ENCODE assay signal across 7 cellular contexts in genomic region chr20:36773123-36773547, GRCh38. TPM values are rescaled to one million over a fixed set of nuclear protein-coding genes. Genes with fewer than 3 reads are reported as not detected.
A peak's percentile ranks its signal among the peaks of the same experiment; 100 is the strongest.
DNase-seq lines count a peak whose midpoint lies in the region; ATAC-seq and TF ChIP-seq lines count a peak whose summit lies in the region.

No MANE protein-coding gene starts in this region.

- DNase-seq in mesendoderm, result no peak
- no peak for DNase-seq in hepatic stellate cell (ENCODE audit: low spot score)
- no peak for DNase-seq in cerebellum (ENCODE audit: low spot score)

- H3K23ac ChIP-seq in mesendoderm (ENCODE audit: low read length), result peak overlapping the region; percentile 92

- no peaks in the 10 kb centered on the region for H3K36me3 Mint-ChIP-seq in brain

- H2BK5ac ChIP-seq in mesendoderm (ENCODE audit: low read length), result no peak overlapping the region

- H2BK120ac ChIP-seq in mesendoderm (ENCODE audit: low read depth, low read length), result no peak overlapping the region

- H3K4me1 ChIP-seq in HUES48 (ENCODE audit: control insufficient read depth, insufficient read depth, low read length), result peaks cover 6% of the 10 kb centered on the region; the same call in 1 of the 2 replicates
- peaks cover 3% of the 10 kb centered on the region for H3K4me1 ChIP-seq in mesendoderm (ENCODE audit: control insufficient read depth, low read depth, low read length)

- ATAC-seq in GM18909 (IDR thresholded peaks at IDR 0.05; ENCODE audit: poor library complexity, unreplicated experiment) (peak; percentile 3), GM18517 (IDR thresholded peaks at IDR 0.05; ENCODE audit: unreplicated experiment) (no peak)

- H3K4me2 ChIP-seq in mesendoderm (ENCODE audit: low read length), result peak overlapping the region; percentile 77

- H3K79me1 ChIP-seq in mesendoderm (ENCODE audit: low read length), result peaks cover 4% of the 10 kb centered on the region

- H3K4me1 Mint-ChIP-seq in brain, result peaks cover 56% of the 10 kb centered on the region

- peak overlapping the region; percentile 93 for H3K56ac ChIP-seq in mesendoderm (ENCODE audit: low read length)

- no peaks in the 10 kb centered on the region for H3K9me3 ChIP-seq in HUES48 (ENCODE audit: control insufficient read depth, insufficient read depth, low read length)

- peaks cover 0 to 6% (median 0%) of the 10 kb centered on the region in 5 experiments for H3K9me3 Mint-ChIP-seq in brain

- H2AK5ac ChIP-seq in mesendoderm (ENCODE audit: low read length), result no peak overlapping the region

- no peak overlapping the region for H2BK15ac ChIP-seq in mesendoderm (replicated peaks; ENCODE audit: low read depth)

- peak overlapping the region; percentile 77 for H4K8ac ChIP-seq in mesendoderm (ENCODE audit: low read depth, low read length)

- peaks cover 32% of the 10 kb centered on the region for H3K36me3 ChIP-seq in HUES48 (ENCODE audit: control insufficient read depth, insufficient read depth, low read length)
- H3K36me3 ChIP-seq in mesendoderm (ENCODE audit: control insufficient read depth, insufficient read depth, low read length), result peaks cover 3% of the 10 kb centered on the region

- peak overlapping the region; percentile 90 to 98 (median 92) for H3K4me3 Mint-ChIP-seq in brain

- WGBS in mesendoderm (ENCODE audit: extremely low coverage, insufficient coverage, low lambda C conversion rate), result no CpG with 5 or more reads among the region's 19 CpGs

- H3K9ac ChIP-seq in HUES48 (ENCODE audit: low read depth, low read length) (peak overlapping the region; percentile 79), mesendoderm (ENCODE audit: low read length) (peak overlapping the region; percentile 91)

- H4K5ac ChIP-seq in mesendoderm (ENCODE audit: low read length), result no peak overlapping the region

- peak overlapping the region; percentile 59 to 99 (median 85) for H3K27ac Mint-ChIP-seq in brain

- peak overlapping the region; percentile 77 for H3K18ac ChIP-seq in mesendoderm (ENCODE audit: low read length)

- H3K27ac ChIP-seq in HUES48 (ENCODE audit: low read depth, low read length) (peak overlapping the region; percentile 92), mesendoderm (ENCODE audit: low read depth, low read length) (no peak overlapping the region)

- H3K4ac ChIP-seq in mesendoderm (ENCODE audit: low read depth, low read length), result peak overlapping the region; percentile 90

- H3K27me3 Mint-ChIP-seq in brain, result peaks cover 5% of the 10 kb centered on the region

- no peaks in the 10 kb centered on the region for H3K27me3 ChIP-seq in HUES48 (ENCODE audit: control insufficient read depth, insufficient read depth, low read length)
- H3K27me3 ChIP-seq in mesendoderm (ENCODE audit: insufficient read depth, low read length, poor library complexity), result no peaks in the 10 kb centered on the region

- H3K4me3 ChIP-seq in HUES48 (ENCODE audit: low read depth, low read length) (peak overlapping the region; percentile 90), mesendoderm (ENCODE audit: low read length) (peak overlapping the region; percentile 57)

- H3K79me2 ChIP-seq in mesendoderm (ENCODE audit: control insufficient read depth, insufficient read depth, low read length), result peaks cover 1% of the 10 kb centered on the region

- no peak for TF ChIP-seq CTCF in brain (conservative IDR thresholded peaks at IDR 0.05)

RNA-seq across cellular contexts. Expression of gene DSN1, which starts 0.4 kb away (rescaled TPM):
- 24.1 TPM for polyA plus RNA-seq in brain (ENCODE audit: insufficient read depth, low read depth, low replicate concordance)
- 24.1 TPM for polyA plus RNA-seq in mesendoderm (2013, experiment 1 of 2)
- polyA plus RNA-seq in mesendoderm (2013, experiment 2 of 2), result 23.9 TPM
- 10.2 TPM for total RNA-seq in cerebellum

RNA-seq across cellular contexts. Expression of gene NDRG3, which starts 27.2 kb away (rescaled TPM):
- 121 TPM for polyA plus RNA-seq in brain (ENCODE audit: insufficient read depth, low read depth, low replicate concordance)
- polyA plus RNA-seq in mesendoderm (2013, experiment 1 of 2), result 17.7 TPM
- polyA plus RNA-seq in mesendoderm (2013, experiment 2 of 2), result 17.4 TPM
- total RNA-seq in cerebellum, result 44.5 TPM
